ENCODE assay signal across 1 cellular context in the genomic region with DNA sequence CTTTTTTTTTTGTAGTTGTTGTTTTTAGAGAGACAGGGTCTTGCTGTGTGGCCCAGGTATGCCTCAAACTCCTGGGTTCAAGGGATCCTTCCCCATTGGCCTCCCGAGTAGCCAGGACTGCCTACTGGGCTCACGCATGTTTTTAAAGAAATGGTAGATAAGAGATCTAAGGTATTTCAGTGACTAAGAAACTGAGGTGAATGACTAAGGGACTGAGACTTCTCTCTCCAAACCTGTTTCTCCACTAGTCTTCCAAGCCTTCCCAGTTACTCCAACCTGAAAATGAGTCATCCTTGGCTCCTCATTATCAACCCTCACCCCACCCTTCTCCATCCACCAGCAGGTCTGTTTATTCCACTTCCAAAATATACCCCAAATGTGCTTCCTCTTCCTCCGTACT.
TF ChIP-seq lines count a peak whose summit lies in the region.
"Not testable (repeated sequence)": the region's sequence is repeated elsewhere in the genome, so short reads cannot be mapped to it uniquely, and the experiment has no call there.

No MANE protein-coding gene starts in this region.

TF ChIP-seq in K562, 482 proteins besides CTCF, POLR2A, EP300 and RAD21 (continued from another document):
- TF ChIP-seq, protein P1, sequence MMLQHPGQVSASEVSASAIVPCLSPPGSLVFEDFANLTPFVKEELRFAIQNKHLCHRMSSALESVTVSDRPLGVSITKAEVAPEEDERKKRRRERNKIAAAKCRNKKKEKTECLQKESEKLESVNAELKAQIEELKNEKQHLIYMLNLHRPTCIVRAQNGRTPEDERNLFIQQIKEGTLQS (IDR thresholded peaks at IDR 0.05): peak; percentile 51; the same call in 1 of the 2 replicates
- TF ChIP-seq, protein P1 (CRISPR knock-in tag; conservative IDR thresholded peaks at IDR 0.05): not testable (repeated sequence)
- peak; percentile 55 for TF ChIP-seq FOSL1 (tag; conservative IDR thresholded peaks at IDR 0.05)
TF ChIP-seq in K562: peak in this region for 3; not testable (repeated sequence) for 479.
